2 cellular contexts compared by ENCODE assay signal in the genomic region with DNA sequence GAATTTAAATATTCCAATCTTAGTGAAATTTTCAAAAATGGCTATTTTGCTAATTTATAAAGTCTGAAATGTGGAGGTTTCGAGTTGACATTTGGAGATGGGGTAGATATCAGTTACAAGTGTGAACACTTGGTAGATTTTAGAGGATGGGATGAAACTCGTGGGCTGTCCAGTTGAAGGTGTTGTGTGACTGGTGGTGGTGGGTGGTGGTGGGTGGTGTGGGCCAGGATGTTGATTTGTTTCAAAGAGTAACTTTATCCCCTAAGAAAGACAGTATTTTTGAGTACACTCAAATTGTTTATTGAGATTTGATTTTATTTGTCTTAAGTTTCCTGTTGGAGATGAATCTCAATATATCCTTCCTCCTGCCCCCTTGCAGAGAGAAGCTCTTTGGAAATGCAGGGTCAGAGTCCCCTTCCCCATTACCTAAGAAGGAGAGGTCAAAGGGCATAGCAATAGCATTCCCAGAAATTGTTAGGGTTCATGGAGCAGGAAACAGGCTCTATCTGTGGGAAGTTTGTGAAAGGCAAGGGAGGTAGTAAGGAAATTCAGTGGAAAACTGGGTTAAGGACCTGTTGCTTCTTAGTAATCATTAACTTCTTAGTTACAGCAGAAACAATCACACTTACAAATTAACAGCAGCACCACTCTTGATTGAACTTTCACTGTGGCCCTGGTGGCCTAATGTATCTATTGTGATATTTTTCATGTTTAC.
TF ChIP-seq lines count a peak whose summit lies in the region.

No MANE protein-coding gene starts in this region.

TF ChIP-seq in GM23338, 12 proteins besides CTCF, POLR2A, EP300 and RAD21 (continued from another document and continues in another):
- TF ChIP-seq, protein P1, sequence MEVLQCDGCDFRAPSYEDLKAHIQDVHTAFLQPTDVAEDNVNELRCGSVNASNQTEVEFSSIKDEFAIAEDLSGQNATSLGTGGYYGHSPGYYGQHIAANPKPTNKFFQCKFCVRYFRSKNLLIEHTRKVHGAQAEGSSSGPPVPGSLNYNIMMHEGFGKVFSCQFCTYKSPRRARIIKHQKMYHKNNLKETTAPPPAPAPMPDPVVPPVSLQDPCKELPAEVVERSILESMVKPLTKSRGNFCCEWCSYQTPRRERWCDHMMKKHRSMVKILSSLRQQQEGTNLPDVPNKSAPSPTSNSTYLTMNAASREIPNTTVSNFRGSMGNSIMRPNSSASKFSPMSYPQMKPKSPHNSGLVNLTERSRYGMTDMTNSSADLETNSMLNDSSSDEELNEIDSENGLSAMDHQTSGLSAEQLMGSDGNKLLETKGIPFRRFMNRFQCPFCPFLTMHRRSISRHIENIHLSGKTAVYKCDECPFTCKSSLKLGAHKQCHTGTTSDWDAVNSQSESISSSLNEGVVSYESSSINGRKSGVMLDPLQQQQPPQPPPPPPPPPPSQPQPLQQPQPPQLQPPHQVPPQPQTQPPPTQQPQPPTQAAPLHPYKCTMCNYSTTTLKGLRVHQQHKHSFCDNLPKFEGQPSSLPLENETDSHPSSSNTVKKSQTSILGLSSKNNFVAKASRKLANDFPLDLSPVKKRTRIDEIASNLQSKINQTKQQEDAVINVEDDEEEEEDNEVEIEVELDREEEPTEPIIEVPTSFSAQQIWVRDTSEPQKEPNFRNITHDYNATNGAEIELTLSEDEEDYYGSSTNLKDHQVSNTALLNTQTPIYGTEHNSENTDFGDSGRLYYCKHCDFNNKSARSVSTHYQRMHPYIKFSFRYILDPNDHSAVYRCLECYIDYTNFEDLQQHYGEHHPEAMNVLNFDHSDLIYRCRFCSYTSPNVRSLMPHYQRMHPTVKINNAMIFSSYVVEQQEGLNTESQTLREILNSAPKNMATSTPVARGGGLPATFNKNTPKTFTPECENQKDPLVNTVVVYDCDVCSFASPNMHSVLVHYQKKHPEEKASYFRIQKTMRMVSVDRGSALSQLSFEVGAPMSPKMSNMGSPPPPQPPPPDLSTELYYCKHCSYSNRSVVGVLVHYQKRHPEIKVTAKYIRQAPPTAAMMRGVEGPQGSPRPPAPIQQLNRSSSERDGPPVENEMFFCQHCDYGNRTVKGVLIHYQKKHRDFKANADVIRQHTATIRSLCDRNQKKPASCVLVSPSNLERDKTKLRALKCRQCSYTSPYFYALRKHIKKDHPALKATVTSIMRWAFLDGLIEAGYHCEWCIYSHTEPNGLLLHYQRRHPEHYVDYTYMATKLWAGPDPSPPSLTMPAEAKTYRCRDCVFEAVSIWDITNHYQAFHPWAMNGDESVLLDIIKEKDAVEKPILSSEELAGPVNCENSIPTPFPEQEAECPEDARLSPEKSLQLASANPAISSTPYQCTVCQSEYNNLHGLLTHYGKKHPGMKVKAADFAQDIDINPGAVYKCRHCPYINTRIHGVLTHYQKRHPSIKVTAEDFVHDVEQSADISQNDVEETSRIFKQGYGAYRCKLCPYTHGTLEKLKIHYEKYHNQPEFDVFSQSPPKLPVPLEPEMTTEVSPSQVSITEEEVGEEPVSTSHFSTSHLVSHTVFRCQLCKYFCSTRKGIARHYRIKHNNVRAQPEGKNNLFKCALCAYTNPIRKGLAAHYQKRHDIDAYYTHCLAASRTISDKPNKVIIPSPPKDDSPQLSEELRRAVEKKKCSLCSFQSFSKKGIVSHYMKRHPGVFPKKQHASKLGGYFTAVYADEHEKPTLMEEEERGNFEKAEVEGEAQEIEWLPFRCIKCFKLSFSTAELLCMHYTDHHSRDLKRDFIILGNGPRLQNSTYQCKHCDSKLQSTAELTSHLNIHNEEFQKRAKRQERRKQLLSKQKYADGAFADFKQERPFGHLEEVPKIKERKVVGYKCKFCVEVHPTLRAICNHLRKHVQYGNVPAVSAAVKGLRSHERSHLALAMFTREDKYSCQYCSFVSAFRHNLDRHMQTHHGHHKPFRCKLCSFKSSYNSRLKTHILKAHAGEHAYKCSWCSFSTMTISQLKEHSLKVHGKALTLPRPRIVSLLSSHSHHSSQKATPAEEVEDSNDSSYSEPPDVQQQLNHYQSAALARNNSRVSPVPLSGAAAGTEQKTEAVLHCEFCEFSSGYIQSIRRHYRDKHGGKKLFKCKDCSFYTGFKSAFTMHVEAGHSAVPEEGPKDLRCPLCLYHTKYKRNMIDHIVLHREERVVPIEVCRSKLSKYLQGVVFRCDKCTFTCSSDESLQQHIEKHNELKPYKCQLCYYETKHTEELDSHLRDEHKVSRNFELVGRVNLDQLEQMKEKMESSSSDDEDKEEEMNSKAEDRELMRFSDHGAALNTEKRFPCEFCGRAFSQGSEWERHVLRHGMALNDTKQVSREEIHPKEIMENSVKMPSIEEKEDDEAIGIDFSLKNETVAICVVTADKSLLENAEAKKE (CRISPR knock-in tag; IDR thresholded peaks at IDR 0.05) = no peak
- TF ChIP-seq EZH2phosphoT487 (IDR thresholded peaks at IDR 0.05; ENCODE audit: unreplicated experiment) = no peak
- TF ChIP-seq, protein P2, sequence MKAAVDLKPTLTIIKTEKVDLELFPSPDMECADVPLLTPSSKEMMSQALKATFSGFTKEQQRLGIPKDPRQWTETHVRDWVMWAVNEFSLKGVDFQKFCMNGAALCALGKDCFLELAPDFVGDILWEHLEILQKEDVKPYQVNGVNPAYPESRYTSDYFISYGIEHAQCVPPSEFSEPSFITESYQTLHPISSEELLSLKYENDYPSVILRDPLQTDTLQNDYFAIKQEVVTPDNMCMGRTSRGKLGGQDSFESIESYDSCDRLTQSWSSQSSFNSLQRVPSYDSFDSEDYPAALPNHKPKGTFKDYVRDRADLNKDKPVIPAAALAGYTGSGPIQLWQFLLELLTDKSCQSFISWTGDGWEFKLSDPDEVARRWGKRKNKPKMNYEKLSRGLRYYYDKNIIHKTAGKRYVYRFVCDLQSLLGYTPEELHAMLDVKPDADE (IDR thresholded peaks at IDR 0.05) = no peak
- TF ChIP-seq, protein P3, sequence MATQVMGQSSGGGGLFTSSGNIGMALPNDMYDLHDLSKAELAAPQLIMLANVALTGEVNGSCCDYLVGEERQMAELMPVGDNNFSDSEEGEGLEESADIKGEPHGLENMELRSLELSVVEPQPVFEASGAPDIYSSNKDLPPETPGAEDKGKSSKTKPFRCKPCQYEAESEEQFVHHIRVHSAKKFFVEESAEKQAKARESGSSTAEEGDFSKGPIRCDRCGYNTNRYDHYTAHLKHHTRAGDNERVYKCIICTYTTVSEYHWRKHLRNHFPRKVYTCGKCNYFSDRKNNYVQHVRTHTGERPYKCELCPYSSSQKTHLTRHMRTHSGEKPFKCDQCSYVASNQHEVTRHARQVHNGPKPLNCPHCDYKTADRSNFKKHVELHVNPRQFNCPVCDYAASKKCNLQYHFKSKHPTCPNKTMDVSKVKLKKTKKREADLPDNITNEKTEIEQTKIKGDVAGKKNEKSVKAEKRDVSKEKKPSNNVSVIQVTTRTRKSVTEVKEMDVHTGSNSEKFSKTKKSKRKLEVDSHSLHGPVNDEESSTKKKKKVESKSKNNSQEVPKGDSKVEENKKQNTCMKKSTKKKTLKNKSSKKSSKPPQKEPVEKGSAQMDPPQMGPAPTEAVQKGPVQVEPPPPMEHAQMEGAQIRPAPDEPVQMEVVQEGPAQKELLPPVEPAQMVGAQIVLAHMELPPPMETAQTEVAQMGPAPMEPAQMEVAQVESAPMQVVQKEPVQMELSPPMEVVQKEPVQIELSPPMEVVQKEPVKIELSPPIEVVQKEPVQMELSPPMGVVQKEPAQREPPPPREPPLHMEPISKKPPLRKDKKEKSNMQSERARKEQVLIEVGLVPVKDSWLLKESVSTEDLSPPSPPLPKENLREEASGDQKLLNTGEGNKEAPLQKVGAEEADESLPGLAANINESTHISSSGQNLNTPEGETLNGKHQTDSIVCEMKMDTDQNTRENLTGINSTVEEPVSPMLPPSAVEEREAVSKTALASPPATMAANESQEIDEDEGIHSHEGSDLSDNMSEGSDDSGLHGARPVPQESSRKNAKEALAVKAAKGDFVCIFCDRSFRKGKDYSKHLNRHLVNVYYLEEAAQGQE (IDR thresholded peaks at IDR 0.05; ENCODE audit: unreplicated experiment) = no peak
- TF ChIP-seq STAT1 (IDR thresholded peaks at IDR 0.05; ENCODE audit: unreplicated experiment) = no peak
- TF ChIP-seq JUNB (IDR thresholded peaks at IDR 0.05; ENCODE audit: unreplicated experiment) = no peak
- no peak for TF ChIP-seq NANOG (IDR thresholded peaks at IDR 0.05; ENCODE audit: borderline replicate concordance)
- no peak for TF ChIP-seq ZNF331 (CRISPR knock-in tag; IDR thresholded peaks at IDR 0.05; ENCODE audit: low read depth)

TF ChIP-seq in HepG2, 621 proteins besides CTCF, POLR2A, EP300 and RAD21 (continued from another document and continues in another):
- TF ChIP-seq KDM2A (CRISPR knock-in tag; IDR thresholded peaks at IDR 0.05; ENCODE audit: borderline replicate concordance, low read depth) (no peak), ZFP90 (CRISPR knock-in tag; IDR thresholded peaks at IDR 0.05; ENCODE audit: borderline replicate concordance) (no peak), CBX5 (CRISPR knock-in tag; IDR thresholded peaks at IDR 0.05; ENCODE audit: borderline replicate concordance) (no peak), THYN1 (CRISPR knock-in tag; IDR thresholded peaks at IDR 0.05; ENCODE audit: borderline replicate concordance, low read depth) (no peak), BRCA1 (CRISPR knock-in tag; IDR thresholded peaks at IDR 0.05) (no peak), ZBTB1 (CRISPR knock-in tag; IDR thresholded peaks at IDR 0.05; ENCODE audit: borderline replicate concordance) (no peak), TBX2 (CRISPR knock-in tag; IDR thresholded peaks at IDR 0.05; ENCODE audit: borderline replicate concordance) (peak; percentile 71), ZBTB37 (CRISPR knock-in tag; IDR thresholded peaks at IDR 0.05) (no peak), E2F2 (CRISPR knock-in tag; IDR thresholded peaks at IDR 0.05; ENCODE audit: borderline replicate concordance) (no peak), ZSCAN9 (CRISPR knock-in tag; IDR thresholded peaks at IDR 0.05; ENCODE audit: borderline replicate concordance) (no peak), IRF2 (CRISPR knock-in tag; IDR thresholded peaks at IDR 0.05) (peak; percentile 61; the same call in 1 of the 2 replicates), NFKBIZ (CRISPR knock-in tag; IDR thresholded peaks at IDR 0.05) (0 out of 2 replicates have a peak, but pooled peaks have one; percentile 28), SPEN (CRISPR knock-in tag; IDR thresholded peaks at IDR 0.05; ENCODE audit: low read depth) (no peak), ZNF547 (CRISPR knock-in tag; IDR thresholded peaks at IDR 0.05) (no peak), TARDBP (CRISPR knock-in tag; IDR thresholded peaks at IDR 0.05) (peak; percentile 53; the same call in 1 of the 2 replicates), MAFG (CRISPR knock-in tag; IDR thresholded peaks at IDR 0.05) (no peak), CEBPG (CRISPR knock-in tag; IDR thresholded peaks at IDR 0.05) (peak; percentile 82), ZNF224 (CRISPR knock-in tag; IDR thresholded peaks at IDR 0.05) (no peak), ZNF703 (CRISPR knock-in tag; IDR thresholded peaks at IDR 0.05; ENCODE audit: borderline replicate concordance) (no peak), ZNF776 (CRISPR knock-in tag; IDR thresholded peaks at IDR 0.05) (no peak), ARNTL (CRISPR knock-in tag; IDR thresholded peaks at IDR 0.05) (peak; percentile 37; the same call in 1 of the 2 replicates), ZNF235 (CRISPR knock-in tag; IDR thresholded peaks at IDR 0.05; ENCODE audit: borderline replicate concordance) (no peak), ZNF644 (CRISPR knock-in tag; IDR thresholded peaks at IDR 0.05; ENCODE audit: low read depth) (no peak), RELA (CRISPR knock-in tag; IDR thresholded peaks at IDR 0.05) (no peak), SMAD1 (CRISPR knock-in tag; IDR thresholded peaks at IDR 0.05; ENCODE audit: borderline replicate concordance, low read depth) (no peak), HNRNPLL (IDR thresholded peaks at IDR 0.05; ENCODE audit: low read depth, low read length, poor library complexity, severe bottlenecking) (no peak), ZNF782 (CRISPR knock-in tag; IDR thresholded peaks at IDR 0.05; ENCODE audit: borderline replicate concordance) (no peak), FOXK2 (IDR thresholded peaks at IDR 0.05) (no peak)
- TF ChIP-seq, protein P4, sequence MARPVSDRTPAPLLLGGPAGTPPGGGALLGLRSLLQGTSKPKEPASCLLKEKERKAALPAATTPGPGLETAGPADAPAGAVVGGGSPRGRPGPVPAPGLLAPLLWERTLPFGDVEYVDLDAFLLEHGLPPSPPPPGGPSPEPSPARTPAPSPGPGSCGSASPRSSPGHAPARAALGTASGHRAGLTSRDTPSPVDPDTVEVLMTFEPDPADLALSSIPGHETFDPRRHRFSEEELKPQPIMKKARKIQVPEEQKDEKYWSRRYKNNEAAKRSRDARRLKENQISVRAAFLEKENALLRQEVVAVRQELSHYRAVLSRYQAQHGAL (CRISPR knock-in tag; IDR thresholded peaks at IDR 0.05; ENCODE audit: not compliant biosample characterization) = no peak
- TF ChIP-seq, protein P5, sequence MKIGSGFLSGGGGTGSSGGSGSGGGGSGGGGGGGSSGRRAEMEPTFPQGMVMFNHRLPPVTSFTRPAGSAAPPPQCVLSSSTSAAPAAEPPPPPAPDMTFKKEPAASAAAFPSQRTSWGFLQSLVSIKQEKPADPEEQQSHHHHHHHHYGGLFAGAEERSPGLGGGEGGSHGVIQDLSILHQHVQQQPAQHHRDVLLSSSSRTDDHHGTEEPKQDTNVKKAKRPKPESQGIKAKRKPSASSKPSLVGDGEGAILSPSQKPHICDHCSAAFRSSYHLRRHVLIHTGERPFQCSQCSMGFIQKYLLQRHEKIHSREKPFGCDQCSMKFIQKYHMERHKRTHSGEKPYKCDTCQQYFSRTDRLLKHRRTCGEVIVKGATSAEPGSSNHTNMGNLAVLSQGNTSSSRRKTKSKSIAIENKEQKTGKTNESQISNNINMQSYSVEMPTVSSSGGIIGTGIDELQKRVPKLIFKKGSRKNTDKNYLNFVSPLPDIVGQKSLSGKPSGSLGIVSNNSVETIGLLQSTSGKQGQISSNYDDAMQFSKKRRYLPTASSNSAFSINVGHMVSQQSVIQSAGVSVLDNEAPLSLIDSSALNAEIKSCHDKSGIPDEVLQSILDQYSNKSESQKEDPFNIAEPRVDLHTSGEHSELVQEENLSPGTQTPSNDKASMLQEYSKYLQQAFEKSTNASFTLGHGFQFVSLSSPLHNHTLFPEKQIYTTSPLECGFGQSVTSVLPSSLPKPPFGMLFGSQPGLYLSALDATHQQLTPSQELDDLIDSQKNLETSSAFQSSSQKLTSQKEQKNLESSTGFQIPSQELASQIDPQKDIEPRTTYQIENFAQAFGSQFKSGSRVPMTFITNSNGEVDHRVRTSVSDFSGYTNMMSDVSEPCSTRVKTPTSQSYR (CRISPR knock-in tag; IDR thresholded peaks at IDR 0.05; ENCODE audit: borderline replicate concordance) = peak; percentile 31; the same call in 1 of the 2 replicates
